1 cellular context compared by ENCODE assay signal in the genomic region with DNA sequence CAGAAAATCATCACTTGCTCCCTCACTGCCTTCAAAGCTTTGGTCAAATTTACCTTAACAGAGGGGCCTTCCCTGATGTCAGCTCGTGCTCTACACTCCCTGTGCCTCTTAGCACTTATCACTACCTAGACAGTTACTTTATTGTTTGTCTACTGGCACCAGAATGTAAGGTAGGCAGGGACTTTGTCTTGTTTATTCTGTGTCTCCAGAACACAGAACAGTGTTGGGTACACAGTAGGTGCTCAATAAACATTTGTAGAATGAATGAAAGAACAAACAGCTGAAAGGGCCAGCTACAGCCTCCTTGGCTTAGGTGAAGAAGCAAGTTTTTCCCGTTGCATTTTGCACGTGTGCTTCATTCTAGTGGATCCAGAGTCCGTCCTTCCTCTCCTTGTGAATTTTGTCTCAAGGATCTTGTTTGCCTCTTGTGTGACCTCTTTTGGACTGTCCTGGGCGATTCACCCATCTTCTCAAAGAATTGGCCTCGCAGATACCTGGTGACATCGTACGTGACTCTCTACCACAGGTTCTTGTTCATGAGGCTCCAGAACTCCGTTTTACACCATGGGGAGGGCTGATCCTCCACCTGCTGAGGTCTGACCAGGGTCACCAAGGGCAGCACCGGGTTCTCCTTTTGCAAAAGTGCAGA.
TF ChIP-seq lines count a peak whose summit lies in the region.

No MANE protein-coding gene starts in this region.

TF ChIP-seq in HepG2, 621 proteins besides CTCF, POLR2A, EP300 and RAD21 (continued from another document and continues in another):
- TF ChIP-seq, protein P1, sequence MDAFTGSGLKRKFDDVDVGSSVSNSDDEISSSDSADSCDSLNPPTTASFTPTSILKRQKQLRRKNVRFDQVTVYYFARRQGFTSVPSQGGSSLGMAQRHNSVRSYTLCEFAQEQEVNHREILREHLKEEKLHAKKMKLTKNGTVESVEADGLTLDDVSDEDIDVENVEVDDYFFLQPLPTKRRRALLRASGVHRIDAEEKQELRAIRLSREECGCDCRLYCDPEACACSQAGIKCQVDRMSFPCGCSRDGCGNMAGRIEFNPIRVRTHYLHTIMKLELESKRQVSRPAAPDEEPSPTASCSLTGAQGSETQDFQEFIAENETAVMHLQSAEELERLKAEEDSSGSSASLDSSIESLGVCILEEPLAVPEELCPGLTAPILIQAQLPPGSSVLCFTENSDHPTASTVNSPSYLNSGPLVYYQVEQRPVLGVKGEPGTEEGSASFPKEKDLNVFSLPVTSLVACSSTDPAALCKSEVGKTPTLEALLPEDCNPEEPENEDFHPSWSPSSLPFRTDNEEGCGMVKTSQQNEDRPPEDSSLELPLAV (CRISPR knock-in tag; conservative IDR thresholded peaks at IDR 0.05; ENCODE audit: low read depth): no peak
- TF ChIP-seq ZNF207 (IDR thresholded peaks at IDR 0.05; ENCODE audit: borderline replicate concordance) (no peak), ZFP90 (CRISPR knock-in tag; IDR thresholded peaks at IDR 0.05; ENCODE audit: borderline replicate concordance) (0 out of 2 replicates have a peak, but pooled peaks have one; percentile 51), ZNF367 (CRISPR knock-in tag; IDR thresholded peaks at IDR 0.05; ENCODE audit: borderline replicate concordance) (no peak), ZNF33A (CRISPR knock-in tag; IDR thresholded peaks at IDR 0.05; ENCODE audit: borderline replicate concordance) (no peak), ZNF660 (CRISPR knock-in tag; IDR thresholded peaks at IDR 0.05; ENCODE audit: borderline replicate concordance, low read depth) (no peak), RNF2 (conservative IDR thresholded peaks at IDR 0.05; ENCODE audit: low read depth) (no peak), KAT8 (CRISPR knock-in tag; IDR thresholded peaks at IDR 0.05) (peak; percentile 70; the same call in 1 of the 2 replicates), ZBTB7B (CRISPR knock-in tag; IDR thresholded peaks at IDR 0.05) (peak; percentile 62; the same call in 1 of the 2 replicates), TGIF2 (CRISPR knock-in tag; IDR thresholded peaks at IDR 0.05) (0 out of 2 replicates have a peak, but pooled peaks have one; percentile 43), HOMEZ (CRISPR knock-in tag; IDR thresholded peaks at IDR 0.05; ENCODE audit: low read depth) (peak; percentile 63; the same call in 1 of the 2 replicates), AFF4 (CRISPR knock-in tag; IDR thresholded peaks at IDR 0.05) (no peak), ZNF234 (CRISPR knock-in tag; conservative IDR thresholded peaks at IDR 0.05) (no peak), RFX5 (IDR thresholded peaks at IDR 0.05; ENCODE audit: low read depth, low read length) (no peak), ZSCAN12 (CRISPR knock-in tag; IDR thresholded peaks at IDR 0.05) (no peak), XBP1 (CRISPR knock-in tag; IDR thresholded peaks at IDR 0.05) (no peak), ETV6 (CRISPR knock-in tag; conservative IDR thresholded peaks at IDR 0.05) (no peak), TCF12 (IDR thresholded peaks at IDR 0.05) (no peak), TCF12 (CRISPR knock-in tag; IDR thresholded peaks at IDR 0.05) (no peak), ZMYM2 (CRISPR knock-in tag; IDR thresholded peaks at IDR 0.05) (peak; percentile 98), ZKSCAN5 (CRISPR knock-in tag; IDR thresholded peaks at IDR 0.05) (no peak), EHMT2 (IDR thresholded peaks at IDR 0.05; ENCODE audit: borderline replicate concordance, low read depth, low read length) (no peak), PBX2 (CRISPR knock-in tag; IDR thresholded peaks at IDR 0.05) (no peak), RBFOX2 (IDR thresholded peaks at IDR 0.05; ENCODE audit: low read depth, low read length) (no peak), TBL1XR1 (IDR thresholded peaks at IDR 0.05; ENCODE audit: borderline replicate concordance, low read length, partially characterized antibody) (peak; percentile 30), ZHX2 (IDR thresholded peaks at IDR 0.05; ENCODE audit: low read depth) (no peak), ZHX2 (CRISPR knock-in tag; IDR thresholded peaks at IDR 0.05; ENCODE audit: borderline replicate concordance) (no peak), ZNF629 (CRISPR knock-in tag; conservative IDR thresholded peaks at IDR 0.05) (0 out of 2 replicates have a peak, but pooled peaks have one; percentile 54), SMAD3 (CRISPR knock-in tag; IDR thresholded peaks at IDR 0.05) (peak; percentile 80), KAT2B (IDR thresholded peaks at IDR 0.05; ENCODE audit: borderline replicate concordance, low read depth, low read length) (no peak), ZFY (CRISPR knock-in tag; IDR thresholded peaks at IDR 0.05) (peak; percentile 55; the same call in 1 of the 2 replicates)
- TF ChIP-seq, protein P2, sequence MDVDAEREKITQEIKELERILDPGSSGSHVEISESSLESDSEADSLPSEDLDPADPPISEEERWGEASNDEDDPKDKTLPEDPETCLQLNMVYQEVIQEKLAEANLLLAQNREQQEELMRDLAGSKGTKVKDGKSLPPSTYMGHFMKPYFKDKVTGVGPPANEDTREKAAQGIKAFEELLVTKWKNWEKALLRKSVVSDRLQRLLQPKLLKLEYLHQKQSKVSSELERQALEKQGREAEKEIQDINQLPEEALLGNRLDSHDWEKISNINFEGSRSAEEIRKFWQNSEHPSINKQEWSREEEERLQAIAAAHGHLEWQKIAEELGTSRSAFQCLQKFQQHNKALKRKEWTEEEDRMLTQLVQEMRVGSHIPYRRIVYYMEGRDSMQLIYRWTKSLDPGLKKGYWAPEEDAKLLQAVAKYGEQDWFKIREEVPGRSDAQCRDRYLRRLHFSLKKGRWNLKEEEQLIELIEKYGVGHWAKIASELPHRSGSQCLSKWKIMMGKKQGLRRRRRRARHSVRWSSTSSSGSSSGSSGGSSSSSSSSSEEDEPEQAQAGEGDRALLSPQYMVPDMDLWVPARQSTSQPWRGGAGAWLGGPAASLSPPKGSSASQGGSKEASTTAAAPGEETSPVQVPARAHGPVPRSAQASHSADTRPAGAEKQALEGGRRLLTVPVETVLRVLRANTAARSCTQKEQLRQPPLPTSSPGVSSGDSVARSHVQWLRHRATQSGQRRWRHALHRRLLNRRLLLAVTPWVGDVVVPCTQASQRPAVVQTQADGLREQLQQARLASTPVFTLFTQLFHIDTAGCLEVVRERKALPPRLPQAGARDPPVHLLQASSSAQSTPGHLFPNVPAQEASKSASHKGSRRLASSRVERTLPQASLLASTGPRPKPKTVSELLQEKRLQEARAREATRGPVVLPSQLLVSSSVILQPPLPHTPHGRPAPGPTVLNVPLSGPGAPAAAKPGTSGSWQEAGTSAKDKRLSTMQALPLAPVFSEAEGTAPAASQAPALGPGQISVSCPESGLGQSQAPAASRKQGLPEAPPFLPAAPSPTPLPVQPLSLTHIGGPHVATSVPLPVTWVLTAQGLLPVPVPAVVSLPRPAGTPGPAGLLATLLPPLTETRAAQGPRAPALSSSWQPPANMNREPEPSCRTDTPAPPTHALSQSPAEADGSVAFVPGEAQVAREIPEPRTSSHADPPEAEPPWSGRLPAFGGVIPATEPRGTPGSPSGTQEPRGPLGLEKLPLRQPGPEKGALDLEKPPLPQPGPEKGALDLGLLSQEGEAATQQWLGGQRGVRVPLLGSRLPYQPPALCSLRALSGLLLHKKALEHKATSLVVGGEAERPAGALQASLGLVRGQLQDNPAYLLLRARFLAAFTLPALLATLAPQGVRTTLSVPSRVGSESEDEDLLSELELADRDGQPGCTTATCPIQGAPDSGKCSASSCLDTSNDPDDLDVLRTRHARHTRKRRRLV (CRISPR knock-in tag; IDR thresholded peaks at IDR 0.05): no peak
- TF ChIP-seq, protein P3, sequence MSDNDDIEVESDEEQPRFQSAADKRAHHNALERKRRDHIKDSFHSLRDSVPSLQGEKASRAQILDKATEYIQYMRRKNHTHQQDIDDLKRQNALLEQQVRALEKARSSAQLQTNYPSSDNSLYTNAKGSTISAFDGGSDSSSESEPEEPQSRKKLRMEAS (IDR thresholded peaks at IDR 0.05): peak; percentile 87
- TF ChIP-seq, protein P4, sequence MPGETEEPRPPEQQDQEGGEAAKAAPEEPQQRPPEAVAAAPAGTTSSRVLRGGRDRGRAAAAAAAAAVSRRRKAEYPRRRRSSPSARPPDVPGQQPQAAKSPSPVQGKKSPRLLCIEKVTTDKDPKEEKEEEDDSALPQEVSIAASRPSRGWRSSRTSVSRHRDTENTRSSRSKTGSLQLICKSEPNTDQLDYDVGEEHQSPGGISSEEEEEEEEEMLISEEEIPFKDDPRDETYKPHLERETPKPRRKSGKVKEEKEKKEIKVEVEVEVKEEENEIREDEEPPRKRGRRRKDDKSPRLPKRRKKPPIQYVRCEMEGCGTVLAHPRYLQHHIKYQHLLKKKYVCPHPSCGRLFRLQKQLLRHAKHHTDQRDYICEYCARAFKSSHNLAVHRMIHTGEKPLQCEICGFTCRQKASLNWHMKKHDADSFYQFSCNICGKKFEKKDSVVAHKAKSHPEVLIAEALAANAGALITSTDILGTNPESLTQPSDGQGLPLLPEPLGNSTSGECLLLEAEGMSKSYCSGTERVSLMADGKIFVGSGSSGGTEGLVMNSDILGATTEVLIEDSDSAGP (CRISPR knock-in tag; IDR thresholded peaks at IDR 0.05; ENCODE audit: borderline replicate concordance): peak; percentile 36
